ENCODE assay signal across 19 cellular contexts in genomic region chr1:17616731-17617279, GRCh38.
A peak's percentile ranks its signal among the peaks of the same experiment; 100 is the strongest.
DNase-seq lines count a peak whose midpoint lies in the region; ATAC-seq, FAIRE-seq and TF ChIP-seq lines count a peak whose summit lies in the region.
"Had no signal": no experiment of that assay in that cellular context is flagged by ENCODE, and none has a peak within 500 bp of the region (broad histone marks: within the 10 kb centered on the region; RNA-seq: fewer than 3 reads in every experiment).

No MANE protein-coding gene starts in this region.

- no peak overlapping the region for H3K4me3 ChIP-seq in right atrium auricular region
- no peak overlapping the region for H3K4me3 ChIP-seq in esophagus muscularis mucosa
- H3K4me3 ChIP-seq in sigmoid colon: no peak overlapping the region
- no peak overlapping the region for H3K4me3 ChIP-seq in transverse colon
- H3K4me3 ChIP-seq: GM12878 had no signal

- TF ChIP-seq EP300 in esophagus muscularis mucosa (IDR thresholded peaks at IDR 0.05) (no peak), sigmoid colon (IDR thresholded peaks at IDR 0.05) (no peak), transverse colon (IDR thresholded peaks at IDR 0.05; ENCODE audit: low read depth) (no peak)

- in situ Hi-C loops in transverse colon (cut with MboI; ENCODE audit: low pct_ligation_motif_present in 1 of 4, low pct_unique_long_range_greater_than_20kb in 1 of 4, low sequenced_read_pairs in 3 of 4) (no loop called here), ACHN (cut with HindIII; ENCODE audit: low pct_ligation_motif_present, low pct_unique_long_range_greater_than_20kb, low sequenced_read_pairs) (no loop called here)

- WGBS in esophagus muscularis mucosa: 96% methylated on average over 12 of the region's 12 CpGs
- WGBS in sigmoid colon, 2 donors: 96 to 97% methylated on average over 12 of the region's 12 CpGs
- WGBS in transverse colon (ENCODE audit: low coverage in 1 of 2), 2 donors: 94% methylated on average over 12 of the region's 12 CpGs; no CpG with 5 or more reads in 1 of the 2 donors

- no peak for DNase-seq in right atrium auricular region (ENCODE audit: low spot score)
- DNase-seq in Right ventricle myocardium inferior (ENCODE audit: missing footprints): no peak
- DNase-seq in esophagus muscularis mucosa (ENCODE audit: extremely low spot score): no peak
- DNase-seq in sigmoid colon: no peak
- DNase-seq in RCC 7860 (ENCODE audit: low spot score): no peak
- DNase-seq in transverse colon: no peak
- no peak for DNase-seq in ACHN
- DNase-seq: AML-193; CD4-positive, CD25-positive, alpha-beta regulatory T cell; NCI-H1436 treated with DMSO at 0.1 percent for 48 hours; NCI-H2081; NCI-H2227 treated with DMSO at 0.1 percent for 48 hours; NCI-H526; NK-92 treated with Interleukin-12 subunit alpha and Interleukin-12 subunit beta, amount 100 ng/mL, for 24 hours; Right ventricle myocardium superior had no signal

- no peak for FAIRE-seq in RCC 7860 (lab: Jason Lieb, UNC)
- FAIRE-seq: A204.1, GM12878, H54 had no signal

- intact Hi-C loops in Right ventricle myocardium inferior (cut with DNase I): loop anchor here (10.0 kb wide), 1 partner anchor 192 kb away; no protein-coding TSS in a partner anchor
- intact Hi-C loops in esophagus muscularis mucosa (cut with DNase I): no loop called here
- intact Hi-C loops in sigmoid colon (cut with DNase I): no loop called here
- intact Hi-C loops in transverse colon (cut with DNase I; ENCODE audit: low total_unique reads): no loop called here

- no peaks in the 10 kb centered on the region for H3K27me3 ChIP-seq in right atrium auricular region
- H3K27me3 ChIP-seq in esophagus muscularis mucosa: no peaks in the 10 kb centered on the region
- no peaks in the 10 kb centered on the region for H3K27me3 ChIP-seq in sigmoid colon
- no peaks in the 10 kb centered on the region for H3K27me3 ChIP-seq in transverse colon

- ATAC-seq in Right ventricle myocardium inferior (no peak), HG03108 (IDR thresholded peaks at IDR 0.05; ENCODE audit: unreplicated experiment) (no peak)
- ATAC-seq: GM12878 had no signal

- no peaks in the 10 kb centered on the region for H3K9me3 ChIP-seq in right atrium auricular region
- no peaks in the 10 kb centered on the region for H3K9me3 ChIP-seq in esophagus muscularis mucosa
- H3K9me3 ChIP-seq in sigmoid colon: no peaks in the 10 kb centered on the region
- H3K9me3 ChIP-seq in transverse colon: no peaks in the 10 kb centered on the region

- no peak for TF ChIP-seq POLR2A in esophagus muscularis mucosa (IDR thresholded peaks at IDR 0.05; ENCODE audit: low read depth)
- TF ChIP-seq POLR2A in sigmoid colon (IDR thresholded peaks at IDR 0.05): no peak
- TF ChIP-seq POLR2A in transverse colon (IDR thresholded peaks at IDR 0.05): no peak

- TF ChIP-seq CTCF in right atrium auricular region (IDR thresholded peaks at IDR 0.05) (no peak), esophagus muscularis mucosa (IDR thresholded peaks at IDR 0.05) (no peak), sigmoid colon (IDR thresholded peaks at IDR 0.05) (no peak), transverse colon (IDR thresholded peaks at IDR 0.05) (no peak)

- peak overlapping the region; percentile 93 to 96 for H3K27ac ChIP-seq in right atrium auricular region
- H3K27ac ChIP-seq in esophagus muscularis mucosa (replicated peaks in 1 of 4): peak overlapping the region; percentile 85 to 89 (median 87)
- peak overlapping the region in 3 of 4 donors; percentile 87 to 92 (median 88) for H3K27ac ChIP-seq in sigmoid colon
- H3K27ac ChIP-seq in transverse colon: no peak overlapping the region

- H3K36me3 ChIP-seq in right atrium auricular region (peaks cover 20% of the 10 kb centered on the region), esophagus muscularis mucosa (peaks cover 5 to 64% (median 43%) of the 10 kb centered on the region in 4 donors), sigmoid colon (peaks cover 0 to 28% (median 3%) of the 10 kb centered on the region in 4 donors), transverse colon (peaks cover 0 to 32% (median 3%) of the 10 kb centered on the region in 4 donors)

- H3K4me1 ChIP-seq in right atrium auricular region: peaks cover 0 to 35% of the 10 kb centered on the region in 2 donors
- H3K4me1 ChIP-seq in esophagus muscularis mucosa: peaks cover 23 to 48% (median 41%) of the 10 kb centered on the region in 4 donors
- H3K4me1 ChIP-seq in sigmoid colon: peaks cover 0 to 43% (median 31%) of the 10 kb centered on the region in 4 donors
- peaks cover 0 to 9% (median 6%) of the 10 kb centered on the region in 4 donors for H3K4me1 ChIP-seq in transverse colon

Comparison
In these comparisons a context has a peak if more than half of its experiments do, and no peak if none do; other contexts are left out.
1. H3K27ac ChIP-seq: peak in right atrium auricular region (2 of 2), esophagus muscularis mucosa (4 of 4) and sigmoid colon (3 of 4); none in transverse colon (0 of 4).